ENCODE assay signal across 8 cellular contexts in genomic region chr3:16177962-16178627, GRCh38. TPM values are rescaled to one million over a fixed set of nuclear protein-coding genes. Genes with fewer than 3 reads are reported as not detected.
DNase-seq lines count a peak whose midpoint lies in the region; ATAC-seq lines count a peak whose summit lies in the region.

No MANE protein-coding gene starts in this region.

- intact Hi-C loops in posterior vena cava (cut with DNase I) = loop anchor here (2.0 kb wide), 3 partner anchors 49 to 129 kb away; no protein-coding TSS in a partner anchor

- ATAC-seq in GM21423 (IDR thresholded peaks at IDR 0.05; ENCODE audit: unreplicated experiment) = peak; percentile 62

- no peak overlapping the region for H3K4me3 ChIP-seq in MG63

- DNase-seq in Ammon's horn (ENCODE audit: low spot score) (peak; percentile 92), MG63 (peak; percentile 72), germinal center (ENCODE audit: low spot score) (peak; percentile 72), posterior vena cava (ENCODE audit: low spot score) (peak; percentile 96), ureter (ENCODE audit: low spot score) (peak; percentile 84), DMS 273 treated with DMSO at 0.1 percent for 48 hours (lab: John Stamatoyannopoulos, UW) (no peak)
- DNase-seq in activated T-helper 1 cell treated with anti-CD3 and anti-CD28 coated beads, Interleukin-2, amount 50 U/mL, for 16 hours (ENCODE audit: low read depth in 1 of 2, low spot score in 1 of 2) = peak; percentile 12 to 16

- no peaks in the 10 kb centered on the region for H3K36me3 ChIP-seq in MG63

- H3K27me3 ChIP-seq in MG63 = no peaks in the 10 kb centered on the region

- H3K9me3 ChIP-seq in MG63 = no peaks in the 10 kb centered on the region

RNA-seq across cellular contexts. Expression of gene GALNT15, which starts 3.6 kb away (rescaled TPM):
- not detected in 2 replicates for total RNA-seq in MG63 (2014; rRNA removed; shearing (Covaris generic); ENCODE audit: low replicate concordance)
- total RNA-seq in posterior vena cava = 100 to 1,000 TPM in 1 of 2 donors, 10 to 100 TPM in 1; 62.2 to 130 TPM
- total RNA-seq in ureter = 15.5 TPM

Comparison
In these comparisons a context has a peak if more than half of its experiments do, and no peak if none do; other contexts are left out.
1. RNA of gene GALNT15, which starts 3.6 kb away (total RNA-seq): 62.2 to 130 TPM in posterior vena cava and 15.5 TPM in ureter (single experiment); not detected in MG63; every median in the first group is over 10 times any median in the second.